1 cellular context compared by ENCODE assay signal in the genomic region with DNA sequence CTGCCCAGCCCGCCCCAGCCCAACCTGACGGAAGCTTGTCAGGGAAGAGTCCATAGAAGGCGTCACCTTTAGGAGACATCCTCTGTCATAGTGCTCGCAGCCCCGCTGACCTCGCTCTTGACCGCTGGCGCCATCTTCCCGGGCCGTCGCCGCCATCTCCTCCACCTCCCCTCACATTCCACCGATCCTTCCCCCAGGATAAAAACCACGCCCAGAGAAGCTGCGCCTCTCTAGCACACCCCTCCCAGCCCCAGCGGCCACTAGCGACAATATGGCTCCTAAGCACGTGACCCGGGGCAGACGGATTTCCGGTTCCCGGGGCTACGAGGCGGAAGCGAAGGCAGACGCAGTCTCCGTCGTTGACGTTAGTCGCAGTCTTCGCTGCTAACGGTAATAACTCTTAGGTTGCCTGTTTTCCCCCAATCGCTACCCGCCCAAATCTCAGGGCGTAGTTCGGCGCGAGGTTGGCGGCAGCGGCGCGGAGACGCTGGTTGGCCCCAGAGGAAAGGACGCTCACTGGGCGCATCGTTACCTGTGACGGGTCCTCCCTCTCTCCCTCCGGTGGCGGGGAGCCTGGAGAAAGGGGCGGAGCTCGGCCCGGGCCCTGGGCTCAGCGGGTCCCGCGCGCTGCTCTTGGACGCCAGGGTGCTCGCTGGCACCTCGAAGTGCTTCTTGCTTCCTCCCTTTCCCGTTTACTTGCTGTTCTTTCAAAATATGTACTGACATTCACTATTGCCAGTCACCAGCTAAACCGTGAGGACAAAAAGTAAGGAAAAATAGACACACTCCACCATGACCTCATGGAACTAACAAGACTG.
TF ChIP-seq lines count a peak whose summit lies in the region.

A gene (minus strand): TSS at position 273 of the 818 bp plus-strand sequence. CDS start 117 bp downstream, at position 156.
A gene with protein sequence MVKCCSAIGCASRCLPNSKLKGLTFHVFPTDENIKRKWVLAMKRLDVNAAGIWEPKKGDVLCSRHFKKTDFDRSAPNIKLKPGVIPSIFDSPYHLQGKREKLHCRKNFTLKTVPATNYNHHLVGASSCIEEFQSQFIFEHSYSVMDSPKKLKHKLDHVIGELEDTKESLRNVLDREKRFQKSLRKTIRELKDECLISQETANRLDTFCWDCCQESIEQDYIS (plus strand): TSS at position 343 of the 818 bp plus-strand sequence. CDS start 980 bp downstream, outside the sequence.

TF ChIP-seq in K562, 482 proteins besides CTCF, POLR2A, EP300 and RAD21 (continued from another document and continues in another):
- TF ChIP-seq, protein P1, sequence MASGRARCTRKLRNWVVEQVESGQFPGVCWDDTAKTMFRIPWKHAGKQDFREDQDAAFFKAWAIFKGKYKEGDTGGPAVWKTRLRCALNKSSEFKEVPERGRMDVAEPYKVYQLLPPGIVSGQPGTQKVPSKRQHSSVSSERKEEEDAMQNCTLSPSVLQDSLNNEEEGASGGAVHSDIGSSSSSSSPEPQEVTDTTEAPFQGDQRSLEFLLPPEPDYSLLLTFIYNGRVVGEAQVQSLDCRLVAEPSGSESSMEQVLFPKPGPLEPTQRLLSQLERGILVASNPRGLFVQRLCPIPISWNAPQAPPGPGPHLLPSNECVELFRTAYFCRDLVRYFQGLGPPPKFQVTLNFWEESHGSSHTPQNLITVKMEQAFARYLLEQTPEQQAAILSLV (tag; IDR thresholded peaks at IDR 0.05) = no peak
- TF ChIP-seq ZFPM2 (CRISPR knock-in tag; IDR thresholded peaks at IDR 0.05) = no peak
- TF ChIP-seq, protein P2, sequence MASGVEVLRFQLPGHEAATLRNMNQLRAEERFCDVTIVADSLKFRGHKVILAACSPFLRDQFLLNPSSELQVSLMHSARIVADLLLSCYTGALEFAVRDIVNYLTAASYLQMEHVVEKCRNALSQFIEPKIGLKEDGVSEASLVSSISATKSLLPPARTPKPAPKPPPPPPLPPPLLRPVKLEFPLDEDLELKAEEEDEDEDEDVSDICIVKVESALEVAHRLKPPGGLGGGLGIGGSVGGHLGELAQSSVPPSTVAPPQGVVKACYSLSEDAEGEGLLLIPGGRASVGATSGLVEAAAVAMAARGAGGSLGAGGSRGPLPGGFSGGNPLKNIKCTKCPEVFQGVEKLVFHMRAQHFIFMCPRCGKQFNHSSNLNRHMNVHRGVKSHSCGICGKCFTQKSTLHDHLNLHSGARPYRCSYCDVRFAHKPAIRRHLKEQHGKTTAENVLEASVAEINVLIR (CRISPR knock-in tag; IDR thresholded peaks at IDR 0.05) = no peak
- TF ChIP-seq, protein P3, sequence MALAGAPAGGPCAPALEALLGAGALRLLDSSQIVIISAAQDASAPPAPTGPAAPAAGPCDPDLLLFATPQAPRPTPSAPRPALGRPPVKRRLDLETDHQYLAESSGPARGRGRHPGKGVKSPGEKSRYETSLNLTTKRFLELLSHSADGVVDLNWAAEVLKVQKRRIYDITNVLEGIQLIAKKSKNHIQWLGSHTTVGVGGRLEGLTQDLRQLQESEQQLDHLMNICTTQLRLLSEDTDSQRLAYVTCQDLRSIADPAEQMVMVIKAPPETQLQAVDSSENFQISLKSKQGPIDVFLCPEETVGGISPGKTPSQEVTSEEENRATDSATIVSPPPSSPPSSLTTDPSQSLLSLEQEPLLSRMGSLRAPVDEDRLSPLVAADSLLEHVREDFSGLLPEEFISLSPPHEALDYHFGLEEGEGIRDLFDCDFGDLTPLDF (CRISPR knock-in tag; IDR thresholded peaks at IDR 0.05) = no peak; the same call in 1 of the 2 replicates
- TF ChIP-seq, protein P4, sequence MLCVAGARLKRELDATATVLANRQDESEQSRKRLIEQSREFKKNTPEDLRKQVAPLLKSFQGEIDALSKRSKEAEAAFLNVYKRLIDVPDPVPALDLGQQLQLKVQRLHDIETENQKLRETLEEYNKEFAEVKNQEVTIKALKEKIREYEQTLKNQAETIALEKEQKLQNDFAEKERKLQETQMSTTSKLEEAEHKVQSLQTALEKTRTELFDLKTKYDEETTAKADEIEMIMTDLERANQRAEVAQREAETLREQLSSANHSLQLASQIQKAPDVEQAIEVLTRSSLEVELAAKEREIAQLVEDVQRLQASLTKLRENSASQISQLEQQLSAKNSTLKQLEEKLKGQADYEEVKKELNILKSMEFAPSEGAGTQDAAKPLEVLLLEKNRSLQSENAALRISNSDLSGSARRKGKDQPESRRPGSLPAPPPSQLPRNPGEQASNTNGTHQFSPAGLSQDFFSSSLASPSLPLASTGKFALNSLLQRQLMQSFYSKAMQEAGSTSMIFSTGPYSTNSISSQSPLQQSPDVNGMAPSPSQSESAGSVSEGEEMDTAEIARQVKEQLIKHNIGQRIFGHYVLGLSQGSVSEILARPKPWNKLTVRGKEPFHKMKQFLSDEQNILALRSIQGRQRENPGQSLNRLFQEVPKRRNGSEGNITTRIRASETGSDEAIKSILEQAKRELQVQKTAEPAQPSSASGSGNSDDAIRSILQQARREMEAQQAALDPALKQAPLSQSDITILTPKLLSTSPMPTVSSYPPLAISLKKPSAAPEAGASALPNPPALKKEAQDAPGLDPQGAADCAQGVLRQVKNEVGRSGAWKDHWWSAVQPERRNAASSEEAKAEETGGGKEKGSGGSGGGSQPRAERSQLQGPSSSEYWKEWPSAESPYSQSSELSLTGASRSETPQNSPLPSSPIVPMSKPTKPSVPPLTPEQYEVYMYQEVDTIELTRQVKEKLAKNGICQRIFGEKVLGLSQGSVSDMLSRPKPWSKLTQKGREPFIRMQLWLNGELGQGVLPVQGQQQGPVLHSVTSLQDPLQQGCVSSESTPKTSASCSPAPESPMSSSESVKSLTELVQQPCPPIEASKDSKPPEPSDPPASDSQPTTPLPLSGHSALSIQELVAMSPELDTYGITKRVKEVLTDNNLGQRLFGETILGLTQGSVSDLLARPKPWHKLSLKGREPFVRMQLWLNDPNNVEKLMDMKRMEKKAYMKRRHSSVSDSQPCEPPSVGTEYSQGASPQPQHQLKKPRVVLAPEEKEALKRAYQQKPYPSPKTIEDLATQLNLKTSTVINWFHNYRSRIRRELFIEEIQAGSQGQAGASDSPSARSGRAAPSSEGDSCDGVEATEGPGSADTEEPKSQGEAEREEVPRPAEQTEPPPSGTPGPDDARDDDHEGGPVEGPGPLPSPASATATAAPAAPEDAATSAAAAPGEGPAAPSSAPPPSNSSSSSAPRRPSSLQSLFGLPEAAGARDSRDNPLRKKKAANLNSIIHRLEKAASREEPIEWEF (CRISPR knock-in tag; IDR thresholded peaks at IDR 0.05) = no peak
- TF ChIP-seq ADNP (tag; IDR thresholded peaks at IDR 0.05) = no peak
- TF ChIP-seq, protein P5, sequence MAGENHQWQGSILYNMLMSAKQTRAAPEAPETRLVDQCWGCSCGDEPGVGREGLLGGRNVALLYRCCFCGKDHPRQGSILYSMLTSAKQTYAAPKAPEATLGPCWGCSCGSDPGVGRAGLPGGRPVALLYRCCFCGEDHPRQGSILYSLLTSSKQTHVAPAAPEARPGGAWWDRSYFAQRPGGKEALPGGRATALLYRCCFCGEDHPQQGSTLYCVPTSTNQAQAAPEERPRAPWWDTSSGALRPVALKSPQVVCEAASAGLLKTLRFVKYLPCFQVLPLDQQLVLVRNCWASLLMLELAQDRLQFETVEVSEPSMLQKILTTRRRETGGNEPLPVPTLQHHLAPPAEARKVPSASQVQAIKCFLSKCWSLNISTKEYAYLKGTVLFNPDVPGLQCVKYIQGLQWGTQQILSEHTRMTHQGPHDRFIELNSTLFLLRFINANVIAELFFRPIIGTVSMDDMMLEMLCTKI (IDR thresholded peaks at IDR 0.05; ENCODE audit: partially characterized antibody) = no peak
- no peak for TF ChIP-seq ARID2 (IDR thresholded peaks at IDR 0.05)
- TF ChIP-seq ZEB2 (IDR thresholded peaks at IDR 0.05) = peak; percentile 44; the same call in 1 of the 2 replicates
- no peak for TF ChIP-seq SMARCC2 (IDR thresholded peaks at IDR 0.05; ENCODE audit: low read depth)
- no peak for TF ChIP-seq SETDB1 (IDR thresholded peaks at IDR 0.05; ENCODE audit: low read length)
- peak in 1 of 2 experiments; percentile 68; a peak in 2 of 3 replicates for TF ChIP-seq CBX3 (IDR thresholded peaks at IDR 0.05; ENCODE audit: borderline replicate concordance in 1 of 2, low read length in 2 of 2)
- TF ChIP-seq WHSC1 (IDR thresholded peaks at IDR 0.05; ENCODE audit: low read length) = no peak
- peak; percentile 84 for TF ChIP-seq NR2C1 (IDR thresholded peaks at IDR 0.05)
- peak; percentile 69 for TF ChIP-seq NR2C1 (tag; IDR thresholded peaks at IDR 0.05)
- TF ChIP-seq ETV5 (CRISPR knock-in tag; IDR thresholded peaks at IDR 0.05; ENCODE audit: low read depth) = peak; percentile 64; the same call in 1 of the 2 replicates
- TF ChIP-seq DNMT1 (IDR thresholded peaks at IDR 0.05) = no peak
- peak; percentile 62; the same call in 1 of the 2 replicates for TF ChIP-seq HDGF (IDR thresholded peaks at IDR 0.05)
- TF ChIP-seq, protein P6, sequence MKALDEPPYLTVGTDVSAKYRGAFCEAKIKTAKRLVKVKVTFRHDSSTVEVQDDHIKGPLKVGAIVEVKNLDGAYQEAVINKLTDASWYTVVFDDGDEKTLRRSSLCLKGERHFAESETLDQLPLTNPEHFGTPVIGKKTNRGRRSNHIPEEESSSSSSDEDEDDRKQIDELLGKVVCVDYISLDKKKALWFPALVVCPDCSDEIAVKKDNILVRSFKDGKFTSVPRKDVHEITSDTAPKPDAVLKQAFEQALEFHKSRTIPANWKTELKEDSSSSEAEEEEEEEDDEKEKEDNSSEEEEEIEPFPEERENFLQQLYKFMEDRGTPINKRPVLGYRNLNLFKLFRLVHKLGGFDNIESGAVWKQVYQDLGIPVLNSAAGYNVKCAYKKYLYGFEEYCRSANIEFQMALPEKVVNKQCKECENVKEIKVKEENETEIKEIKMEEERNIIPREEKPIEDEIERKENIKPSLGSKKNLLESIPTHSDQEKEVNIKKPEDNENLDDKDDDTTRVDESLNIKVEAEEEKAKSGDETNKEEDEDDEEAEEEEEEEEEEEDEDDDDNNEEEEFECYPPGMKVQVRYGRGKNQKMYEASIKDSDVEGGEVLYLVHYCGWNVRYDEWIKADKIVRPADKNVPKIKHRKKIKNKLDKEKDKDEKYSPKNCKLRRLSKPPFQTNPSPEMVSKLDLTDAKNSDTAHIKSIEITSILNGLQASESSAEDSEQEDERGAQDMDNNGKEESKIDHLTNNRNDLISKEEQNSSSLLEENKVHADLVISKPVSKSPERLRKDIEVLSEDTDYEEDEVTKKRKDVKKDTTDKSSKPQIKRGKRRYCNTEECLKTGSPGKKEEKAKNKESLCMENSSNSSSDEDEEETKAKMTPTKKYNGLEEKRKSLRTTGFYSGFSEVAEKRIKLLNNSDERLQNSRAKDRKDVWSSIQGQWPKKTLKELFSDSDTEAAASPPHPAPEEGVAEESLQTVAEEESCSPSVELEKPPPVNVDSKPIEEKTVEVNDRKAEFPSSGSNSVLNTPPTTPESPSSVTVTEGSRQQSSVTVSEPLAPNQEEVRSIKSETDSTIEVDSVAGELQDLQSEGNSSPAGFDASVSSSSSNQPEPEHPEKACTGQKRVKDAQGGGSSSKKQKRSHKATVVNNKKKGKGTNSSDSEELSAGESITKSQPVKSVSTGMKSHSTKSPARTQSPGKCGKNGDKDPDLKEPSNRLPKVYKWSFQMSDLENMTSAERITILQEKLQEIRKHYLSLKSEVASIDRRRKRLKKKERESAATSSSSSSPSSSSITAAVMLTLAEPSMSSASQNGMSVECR (CRISPR knock-in tag; IDR thresholded peaks at IDR 0.05) = no peak; the same call in 1 of the 2 replicates
- TF ChIP-seq, protein P7, sequence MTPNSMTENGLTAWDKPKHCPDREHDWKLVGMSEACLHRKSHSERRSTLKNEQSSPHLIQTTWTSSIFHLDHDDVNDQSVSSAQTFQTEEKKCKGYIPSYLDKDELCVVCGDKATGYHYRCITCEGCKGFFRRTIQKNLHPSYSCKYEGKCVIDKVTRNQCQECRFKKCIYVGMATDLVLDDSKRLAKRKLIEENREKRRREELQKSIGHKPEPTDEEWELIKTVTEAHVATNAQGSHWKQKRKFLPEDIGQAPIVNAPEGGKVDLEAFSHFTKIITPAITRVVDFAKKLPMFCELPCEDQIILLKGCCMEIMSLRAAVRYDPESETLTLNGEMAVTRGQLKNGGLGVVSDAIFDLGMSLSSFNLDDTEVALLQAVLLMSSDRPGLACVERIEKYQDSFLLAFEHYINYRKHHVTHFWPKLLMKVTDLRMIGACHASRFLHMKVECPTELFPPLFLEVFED (CRISPR knock-in tag; conservative IDR thresholded peaks at IDR 0.05) = no peak
- TF ChIP-seq, protein P8, sequence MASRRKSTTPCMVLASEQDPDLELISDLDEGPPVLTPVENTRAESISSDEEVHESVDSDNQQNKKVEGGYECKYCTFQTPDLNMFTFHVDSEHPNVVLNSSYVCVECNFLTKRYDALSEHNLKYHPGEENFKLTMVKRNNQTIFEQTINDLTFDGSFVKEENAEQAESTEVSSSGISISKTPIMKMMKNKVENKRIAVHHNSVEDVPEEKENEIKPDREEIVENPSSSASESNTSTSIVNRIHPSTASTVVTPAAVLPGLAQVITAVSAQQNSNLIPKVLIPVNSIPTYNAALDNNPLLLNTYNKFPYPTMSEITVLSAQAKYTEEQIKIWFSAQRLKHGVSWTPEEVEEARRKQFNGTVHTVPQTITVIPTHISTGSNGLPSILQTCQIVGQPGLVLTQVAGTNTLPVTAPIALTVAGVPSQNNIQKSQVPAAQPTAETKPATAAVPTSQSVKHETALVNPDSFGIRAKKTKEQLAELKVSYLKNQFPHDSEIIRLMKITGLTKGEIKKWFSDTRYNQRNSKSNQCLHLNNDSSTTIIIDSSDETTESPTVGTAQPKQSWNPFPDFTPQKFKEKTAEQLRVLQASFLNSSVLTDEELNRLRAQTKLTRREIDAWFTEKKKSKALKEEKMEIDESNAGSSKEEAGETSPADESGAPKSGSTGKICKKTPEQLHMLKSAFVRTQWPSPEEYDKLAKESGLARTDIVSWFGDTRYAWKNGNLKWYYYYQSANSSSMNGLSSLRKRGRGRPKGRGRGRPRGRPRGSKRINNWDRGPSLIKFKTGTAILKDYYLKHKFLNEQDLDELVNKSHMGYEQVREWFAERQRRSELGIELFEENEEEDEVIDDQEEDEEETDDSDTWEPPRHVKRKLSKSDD (conservative IDR thresholded peaks at IDR 0.05; ENCODE audit: low read length) = no peak
- TF ChIP-seq CBFB (CRISPR knock-in tag; IDR thresholded peaks at IDR 0.05) = 0 out of 2 replicates have a peak, but pooled peaks have one; percentile 51
- TF ChIP-seq HMGN3 (IDR thresholded peaks at IDR 0.05; ENCODE audit: borderline replicate concordance, extremely low read depth, insufficient read length, low read depth, low read length) = peak; percentile 41
- TF ChIP-seq SMAD4 (CRISPR knock-in tag; conservative IDR thresholded peaks at IDR 0.05) = peak; percentile 60
- no peak for TF ChIP-seq SREBF1 (IDR thresholded peaks at IDR 0.05; ENCODE audit: borderline replicate concordance, low read depth, low read length)
- TF ChIP-seq, protein P9, sequence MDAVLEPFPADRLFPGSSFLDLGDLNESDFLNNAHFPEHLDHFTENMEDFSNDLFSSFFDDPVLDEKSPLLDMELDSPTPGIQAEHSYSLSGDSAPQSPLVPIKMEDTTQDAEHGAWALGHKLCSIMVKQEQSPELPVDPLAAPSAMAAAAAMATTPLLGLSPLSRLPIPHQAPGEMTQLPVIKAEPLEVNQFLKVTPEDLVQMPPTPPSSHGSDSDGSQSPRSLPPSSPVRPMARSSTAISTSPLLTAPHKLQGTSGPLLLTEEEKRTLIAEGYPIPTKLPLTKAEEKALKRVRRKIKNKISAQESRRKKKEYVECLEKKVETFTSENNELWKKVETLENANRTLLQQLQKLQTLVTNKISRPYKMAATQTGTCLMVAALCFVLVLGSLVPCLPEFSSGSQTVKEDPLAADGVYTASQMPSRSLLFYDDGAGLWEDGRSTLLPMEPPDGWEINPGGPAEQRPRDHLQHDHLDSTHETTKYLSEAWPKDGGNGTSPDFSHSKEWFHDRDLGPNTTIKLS (IDR thresholded peaks at IDR 0.05; ENCODE audit: borderline replicate concordance, low read depth) = peak; percentile 75; the same call in 1 of the 2 replicates
- TF ChIP-seq TCF7L2 (IDR thresholded peaks at IDR 0.05; ENCODE audit: low read depth, low read length) = no peak
- TF ChIP-seq L3MBTL2 (IDR thresholded peaks at IDR 0.05) = peak; percentile 72
- TF ChIP-seq ZNF23 (CRISPR knock-in tag; IDR thresholded peaks at IDR 0.05) = no peak
- no peak for TF ChIP-seq RFX7 (CRISPR knock-in tag; IDR thresholded peaks at IDR 0.05)
- TF ChIP-seq ZNF764 (CRISPR knock-in tag; IDR thresholded peaks at IDR 0.05; ENCODE audit: low read depth) = no peak
- peak; percentile 93 for TF ChIP-seq EP400 (IDR thresholded peaks at IDR 0.05)
- peak; percentile 96 for TF ChIP-seq SUPT5H (IDR thresholded peaks at IDR 0.05)
